ENCODE assay signal across 17 cellular contexts in the genomic region with DNA sequence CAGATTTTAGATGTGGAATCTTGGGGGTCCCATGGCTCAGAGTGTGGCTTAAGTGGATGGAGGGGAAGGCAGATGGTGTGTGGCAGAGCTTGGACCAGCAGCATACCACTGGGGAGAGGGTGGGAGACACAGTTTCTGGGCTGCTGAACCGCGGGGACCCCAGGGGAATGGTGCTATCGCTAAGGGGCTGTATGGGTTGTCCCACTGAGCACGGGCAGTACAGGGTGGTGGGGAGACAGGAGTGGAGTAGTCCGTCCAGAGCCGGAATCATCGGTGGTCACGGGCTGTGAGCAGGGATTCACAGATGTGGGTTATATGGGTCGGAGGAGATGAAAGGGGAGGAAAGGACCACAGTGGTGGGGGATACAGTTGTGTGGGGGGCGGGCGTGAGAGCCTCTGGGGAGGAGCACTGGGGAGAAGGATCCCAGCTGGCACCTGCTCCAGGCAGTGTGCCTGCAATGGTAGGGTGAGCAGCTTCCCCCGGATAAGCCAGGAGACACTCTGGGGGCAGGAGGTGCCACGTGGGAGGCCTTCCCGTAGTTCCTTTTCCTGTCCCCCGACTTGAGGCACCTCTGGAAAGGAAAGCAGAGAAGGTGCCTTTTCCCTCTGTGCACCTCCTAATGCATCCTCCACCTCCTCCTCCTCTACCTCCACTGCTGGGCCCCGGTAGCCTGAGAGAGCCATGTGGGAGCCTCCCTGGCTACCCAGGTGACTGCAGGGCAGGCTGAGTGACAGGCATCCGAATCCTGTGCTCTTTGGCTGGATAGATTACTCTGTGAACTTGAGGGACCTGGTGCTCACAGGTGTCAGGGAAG. TPM values are rescaled to one million over a fixed set of nuclear protein-coding genes. Genes with fewer than 3 reads are reported as not detected.
A peak's percentile ranks its signal among the peaks of the same experiment; 100 is the strongest.
DNase-seq lines count a peak whose midpoint lies in the region; ATAC-seq, FAIRE-seq and TF ChIP-seq lines count a peak whose summit lies in the region.
"Had no signal": no experiment of that assay in that cellular context is flagged by ENCODE, and none has a peak within 500 bp of the region (broad histone marks: within the 10 kb centered on the region; RNA-seq: fewer than 3 reads in every experiment).

No MANE protein-coding gene starts in this region.

- no peak for ATAC-seq in stimulated activated effector memory CD8-positive, alpha-beta T cell treated with anti-CD3 and anti-CD28 coated beads, Interleukin-12 subunit alpha, Interleukin-12 subunit beta, amount 100 ng/mL, for 72 hours
- ATAC-seq in GM18858 (IDR thresholded peaks at IDR 0.05; ENCODE audit: unreplicated experiment): no peak

- H3K4me1 Mint-ChIP-seq in nephron: peaks cover 23% of the 10 kb centered on the region
- peaks cover 7% of the 10 kb centered on the region for H3K4me1 Mint-ChIP-seq in stimulated activated effector memory CD8-positive, alpha-beta T cell treated with anti-CD3 and anti-CD28 coated beads, Interleukin-12 subunit alpha, Interleukin-12 subunit beta, amount 100 ng/mL, for 72 hours
- H3K4me1 Mint-ChIP-seq: CD8-positive, alpha-beta memory T cell had no signal

- H3K4me3 Mint-ChIP-seq in nephron: no peak overlapping the region
- no peak overlapping the region for H3K4me3 Mint-ChIP-seq in stimulated activated effector memory CD8-positive, alpha-beta T cell treated with anti-CD3 and anti-CD28 coated beads, Interleukin-12 subunit alpha, Interleukin-12 subunit beta, amount 100 ng/mL, for 72 hours
- H3K4me3 Mint-ChIP-seq: CD8-positive, alpha-beta memory T cell; HFFc6 had no signal

- H3K27me3 ChIP-seq in BLaER1: peaks cover 77% of the 10 kb centered on the region
- no peaks in the 10 kb centered on the region for H3K27me3 ChIP-seq in ascending aorta
- no peaks in the 10 kb centered on the region for H3K27me3 ChIP-seq in dorsolateral prefrontal cortex

- TF ChIP-seq CTCF in ascending aorta (IDR thresholded peaks at IDR 0.05) (no peak), nephron (IDR thresholded peaks at IDR 0.05; ENCODE audit: unreplicated experiment in 3 of 3) (no peak), dorsolateral prefrontal cortex (IDR thresholded peaks at IDR 0.05 in 54 of 56, conservative IDR thresholded peaks at IDR 0.05 in 2 of 56; ENCODE audit: low read depth in 1 of 56, partially characterized antibody in 56 of 56) (no peak)

- peak overlapping the region; percentile 82 for H3K4me2 ChIP-seq in BLaER1

- H3K27ac ChIP-seq in BLaER1 (peak overlapping the region; percentile 50), ascending aorta (peak overlapping the region; percentile 55 to 64), dorsolateral prefrontal cortex (no peak overlapping the region)
- H3K27ac ChIP-seq: HL-60 had no signal

- intact Hi-C loops in ascending aorta (cut with DNase I): no loop called here
- intact Hi-C loops in dorsolateral prefrontal cortex (cut with DNase I): no loop called here

- peaks cover 45% of the 10 kb centered on the region for H3K4me1 ChIP-seq in BLaER1
- peaks cover 0 to 6% of the 10 kb centered on the region in 2 donors for H3K4me1 ChIP-seq in ascending aorta

- no peaks in the 10 kb centered on the region for H3K9me3 Mint-ChIP-seq in nephron
- no peaks in the 10 kb centered on the region for H3K9me3 Mint-ChIP-seq in stimulated activated effector memory CD8-positive, alpha-beta T cell treated with anti-CD3 and anti-CD28 coated beads, Interleukin-12 subunit alpha, Interleukin-12 subunit beta, amount 100 ng/mL, for 72 hours
- H3K9me3 Mint-ChIP-seq: CD8-positive, alpha-beta memory T cell; HFFc6 had no signal

- DNase-seq in ascending aorta (ENCODE audit: low spot score in 2 of 2) (no peak), dorsolateral prefrontal cortex (no peak), urothelium cell line (ENCODE audit: low spot score) (no peak)
- no peak for DNase-seq in stimulated activated effector memory CD8-positive, alpha-beta T cell treated with anti-CD3 and anti-CD28 coated beads, Interleukin-12 subunit alpha, Interleukin-12 subunit beta, amount 100 ng/mL, for 72 hours (ENCODE audit: low spot score in 2 of 2)
- DNase-seq: CD8-positive, alpha-beta memory T cell; GOT3; HFFc6; KBM-7; NCI-H1048; NCI-H1694 treated with DMSO at 0.1 percent for 48 hours; NCI-H2171; NCI-H446 treated with DMSO at 0.1 percent for 48 hours; SHP77 treated with DMSO at 0.1 percent for 48 hours had no signal

- H3K9me3 ChIP-seq in BLaER1 (no peaks in the 10 kb centered on the region), ascending aorta (no peaks in the 10 kb centered on the region)

- FAIRE-seq in urothelium cell line (lab: Jason Lieb, UNC): no peak

- H3K4me3 ChIP-seq in BLaER1: peak overlapping the region; percentile 7; the same call in 1 of the 2 replicates
- H3K4me3 ChIP-seq in ascending aorta: no peak overlapping the region
- no peak overlapping the region for H3K4me3 ChIP-seq in dorsolateral prefrontal cortex

- H4K20me1 ChIP-seq in BLaER1: peaks cover 63% of the 10 kb centered on the region

- H3K36me3 Mint-ChIP-seq in nephron (ENCODE audit: low read depth): peaks cover 25% of the 10 kb centered on the region
- no peaks in the 10 kb centered on the region for H3K36me3 Mint-ChIP-seq in stimulated activated effector memory CD8-positive, alpha-beta T cell treated with anti-CD3 and anti-CD28 coated beads, Interleukin-12 subunit alpha, Interleukin-12 subunit beta, amount 100 ng/mL, for 72 hours
- H3K36me3 Mint-ChIP-seq: CD8-positive, alpha-beta memory T cell had no signal

- H3K36me3 ChIP-seq in BLaER1 (no peaks in the 10 kb centered on the region), ascending aorta (peaks cover 17 to 21% of the 10 kb centered on the region in 2 donors)

- no peak overlapping the region for H3K9ac ChIP-seq in BLaER1

- peaks cover 4% of the 10 kb centered on the region for H3K27me3 Mint-ChIP-seq in nephron (ENCODE audit: low read depth)

- peak overlapping the region in 2 of 3 experiments; percentile 53 to 83 for H3K27ac Mint-ChIP-seq in nephron
- H3K27ac Mint-ChIP-seq in stimulated activated effector memory CD8-positive, alpha-beta T cell treated with anti-CD3 and anti-CD28 coated beads, Interleukin-12 subunit alpha, Interleukin-12 subunit beta, amount 100 ng/mL, for 72 hours: peak overlapping the region; percentile 54
- H3K27ac Mint-ChIP-seq: CD8-positive, alpha-beta memory T cell; HFFc6 had no signal

RNA-seq across cellular contexts. Expression of a gene that starts 24.9 kb away (rescaled TPM):
- 1,280 TPM for total RNA-seq in ascending aorta
- 100 to 1,000 TPM in 4 of 120 experiments, 10 to 100 TPM in 116; 21.9 to 125 (median 57.7) TPM for total RNA-seq in dorsolateral prefrontal cortex
- total RNA-seq: CD8-positive, alpha-beta memory T cell had no signal

RNA-seq across cellular contexts. Expression of a gene that starts 37.3 kb away (rescaled TPM):
- total RNA-seq in ascending aorta (1,691 TPM), dorsolateral prefrontal cortex (10 to 100 TPM in 117 of 120 experiments, 1 to 10 TPM in 3; 7.2 to 68.9 (median 25.9) TPM)

Comparison
In these comparisons a context has a peak if more than half of its experiments do, and no peak if none do; other contexts are left out.
1. H3K27ac ChIP-seq: peak in BLaER1 (single experiment) and ascending aorta (2 of 2); none in dorsolateral prefrontal cortex (0 of 59).
2. RNA of a gene that starts 24.9 kb away (total RNA-seq): 1,280 TPM in ascending aorta (single experiment); 21.9 to 125 TPM in dorsolateral prefrontal cortex; every median in the first group is over 10 times any median in the second.
3. RNA of a gene that starts 37.3 kb away (total RNA-seq): 1,691 TPM in ascending aorta (single experiment); 7.2 to 68.9 TPM in dorsolateral prefrontal cortex; every median in the first group is over 10 times any median in the second.